1 cellular context compared by ENCODE assay signal in genomic region chrX:118560380-118560932, GRCh38.
TF ChIP-seq lines count a peak whose summit lies in the region.

No MANE protein-coding gene starts in this region.

TF ChIP-seq in GM23338, 12 proteins besides CTCF, POLR2A, EP300 and RAD21:
- TF ChIP-seq ZNF462 (CRISPR knock-in tag; IDR thresholded peaks at IDR 0.05) (no peak), ZNF114 (CRISPR knock-in tag; IDR thresholded peaks at IDR 0.05) (no peak), JUNB (IDR thresholded peaks at IDR 0.05; ENCODE audit: unreplicated experiment) (no peak)
